Comparison of ENCODE assay signal across 9 cellular contexts in the genomic region with DNA sequence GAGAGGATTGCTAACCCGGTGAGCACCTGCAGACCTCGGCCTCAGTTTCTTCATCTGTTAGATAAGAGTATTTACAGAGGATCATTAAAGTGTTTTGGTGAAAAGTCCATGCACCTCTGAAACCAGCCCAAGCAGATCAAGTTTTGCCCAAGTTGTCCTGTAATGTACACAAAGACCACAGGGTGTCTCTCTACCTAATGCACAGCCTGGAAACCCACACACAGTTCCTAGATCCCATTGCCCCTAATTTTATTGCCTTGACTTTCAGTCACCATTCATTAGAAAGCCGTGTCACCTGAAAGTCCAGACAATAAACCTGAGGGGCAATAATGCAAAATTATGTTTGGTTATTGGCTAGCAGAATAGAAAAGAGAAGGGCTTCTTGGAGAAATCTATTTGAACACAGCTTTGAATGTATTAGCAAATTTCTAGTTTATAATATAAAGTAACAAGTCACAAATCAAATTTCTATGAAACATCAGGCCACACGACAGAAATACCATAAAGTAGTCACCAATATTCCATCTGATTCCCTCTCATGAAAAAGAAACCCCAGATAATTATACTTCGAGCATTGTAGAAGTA.
DNase-seq lines count a peak whose midpoint lies in the region; ATAC-seq and TF ChIP-seq lines count a peak whose summit lies in the region.
"Had no signal": no experiment of that assay in that cellular context is flagged by ENCODE, and none has a peak within 500 bp of the region (broad histone marks: within the 10 kb centered on the region; RNA-seq: fewer than 3 reads in every experiment).

No MANE protein-coding gene starts in this region.

- intact Hi-C loops in lower lobe of right lung (cut with DNase I): no loop called here

- H3K27me3 ChIP-seq in lower lobe of right lung (ENCODE audit: low read depth): no peaks in the 10 kb centered on the region

- H3K9me3 ChIP-seq in lower lobe of right lung: no peaks in the 10 kb centered on the region

- TF ChIP-seq CTCF in lower lobe of right lung (IDR thresholded peaks at IDR 0.05): peak; percentile 51

- H3K27ac ChIP-seq in lower lobe of right lung: no peak overlapping the region

- no peaks in the 10 kb centered on the region for H3K36me3 ChIP-seq in lower lobe of right lung

- peak; percentile 48 for ATAC-seq in HG02759 (IDR thresholded peaks at IDR 0.05; ENCODE audit: unreplicated experiment)
- ATAC-seq in lower lobe of right lung: peak; percentile 62 to 73
- ATAC-seq in HG03520 (IDR thresholded peaks at IDR 0.05; ENCODE audit: unreplicated experiment): no peak

- H3K4me3 ChIP-seq in lower lobe of right lung: no peak overlapping the region

- peak; percentile 28 for DNase-seq in NCI-H1436 (lab: John Stamatoyannopoulos, UW)
- DNase-seq in NCI-H1436 treated with DMSO at 0.1 percent for 48 hours (lab: John Stamatoyannopoulos, UW): no peak
- DNase-seq in NCI-H748 (lab: John Stamatoyannopoulos, UW; ENCODE audit: unreplicated experiment): peak; percentile 42
- peak; percentile 17 for DNase-seq in central memory CD4-positive, alpha-beta T cell
- DNase-seq in lower lobe of right lung: no peak
- no peak for DNase-seq in cerebellar nuclear complex (lab: John Stamatoyannopoulos, UW)
- DNase-seq: activated B cell treated with CpG ODN at 0.5 μM for 24 hours had no signal

- peaks cover 6% of the 10 kb centered on the region for H3K4me1 ChIP-seq in lower lobe of right lung

Comparison
In these comparisons a context has a peak if more than half of its experiments do, and no peak if none do; other contexts are left out.
1. DNase-seq: peak in NCI-H1436 (single experiment), NCI-H748 (single experiment) and central memory CD4-positive, alpha-beta T cell (single experiment); none in NCI-H1436 treated with DMSO at 0.1 percent for 48 hours (single experiment), lower lobe of right lung (single experiment) and cerebellar nuclear complex (0 of 2).